Comparison of ENCODE assay signal across 1 cellular context in genomic region chr9:121298016-121298538, GRCh38.
TF ChIP-seq lines count a peak whose summit lies in the region.

No MANE protein-coding gene starts in this region.

TF ChIP-seq in HCT116, 20 proteins besides CTCF, POLR2A, EP300 and RAD21 (continued from another document):
- TF ChIP-seq, protein P1, sequence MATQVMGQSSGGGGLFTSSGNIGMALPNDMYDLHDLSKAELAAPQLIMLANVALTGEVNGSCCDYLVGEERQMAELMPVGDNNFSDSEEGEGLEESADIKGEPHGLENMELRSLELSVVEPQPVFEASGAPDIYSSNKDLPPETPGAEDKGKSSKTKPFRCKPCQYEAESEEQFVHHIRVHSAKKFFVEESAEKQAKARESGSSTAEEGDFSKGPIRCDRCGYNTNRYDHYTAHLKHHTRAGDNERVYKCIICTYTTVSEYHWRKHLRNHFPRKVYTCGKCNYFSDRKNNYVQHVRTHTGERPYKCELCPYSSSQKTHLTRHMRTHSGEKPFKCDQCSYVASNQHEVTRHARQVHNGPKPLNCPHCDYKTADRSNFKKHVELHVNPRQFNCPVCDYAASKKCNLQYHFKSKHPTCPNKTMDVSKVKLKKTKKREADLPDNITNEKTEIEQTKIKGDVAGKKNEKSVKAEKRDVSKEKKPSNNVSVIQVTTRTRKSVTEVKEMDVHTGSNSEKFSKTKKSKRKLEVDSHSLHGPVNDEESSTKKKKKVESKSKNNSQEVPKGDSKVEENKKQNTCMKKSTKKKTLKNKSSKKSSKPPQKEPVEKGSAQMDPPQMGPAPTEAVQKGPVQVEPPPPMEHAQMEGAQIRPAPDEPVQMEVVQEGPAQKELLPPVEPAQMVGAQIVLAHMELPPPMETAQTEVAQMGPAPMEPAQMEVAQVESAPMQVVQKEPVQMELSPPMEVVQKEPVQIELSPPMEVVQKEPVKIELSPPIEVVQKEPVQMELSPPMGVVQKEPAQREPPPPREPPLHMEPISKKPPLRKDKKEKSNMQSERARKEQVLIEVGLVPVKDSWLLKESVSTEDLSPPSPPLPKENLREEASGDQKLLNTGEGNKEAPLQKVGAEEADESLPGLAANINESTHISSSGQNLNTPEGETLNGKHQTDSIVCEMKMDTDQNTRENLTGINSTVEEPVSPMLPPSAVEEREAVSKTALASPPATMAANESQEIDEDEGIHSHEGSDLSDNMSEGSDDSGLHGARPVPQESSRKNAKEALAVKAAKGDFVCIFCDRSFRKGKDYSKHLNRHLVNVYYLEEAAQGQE (IDR thresholded peaks at IDR 0.05; ENCODE audit: low read depth), result no peak
